ENCODE assay signal across 9 cellular contexts in the genomic region with DNA sequence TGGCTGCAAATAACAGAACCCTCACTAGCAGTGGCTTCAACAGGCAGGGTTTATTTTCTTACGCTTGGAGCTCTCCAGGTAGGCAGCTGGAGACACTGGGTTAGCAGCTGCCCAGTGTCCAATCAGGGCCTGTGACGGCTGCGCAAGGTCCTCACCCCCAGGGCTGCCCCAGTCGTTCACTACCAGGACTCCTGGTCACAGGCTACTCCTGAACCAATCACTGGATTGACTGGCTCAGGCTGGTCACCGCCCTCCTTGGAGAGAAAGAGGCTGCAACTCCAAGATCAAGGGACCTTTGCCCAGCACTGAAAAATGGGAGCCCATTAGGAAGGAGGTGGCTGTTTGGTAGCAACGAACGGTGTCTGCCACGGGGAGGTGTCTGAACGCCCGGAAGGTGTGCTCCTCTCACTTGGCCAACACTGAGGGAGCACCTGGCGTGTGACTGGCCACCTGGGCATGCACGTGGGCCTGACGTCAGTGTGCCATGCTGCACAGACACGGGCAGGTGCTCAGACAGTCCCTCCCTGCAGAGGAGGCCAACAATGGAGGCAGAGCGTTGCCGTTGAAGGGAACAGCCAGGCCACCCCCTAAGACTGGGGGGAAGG. TPM values are rescaled to one million over a fixed set of nuclear protein-coding genes. Genes with fewer than 3 reads are reported as not detected.
DNase-seq lines count a peak whose midpoint lies in the region; ATAC-seq and TF ChIP-seq lines count a peak whose summit lies in the region.
"Had no signal": no experiment of that assay in that cellular context is flagged by ENCODE, and none has a peak within 500 bp of the region (broad histone marks: within the 10 kb centered on the region; RNA-seq: fewer than 3 reads in every experiment).

No MANE protein-coding gene starts in this region.

- H3K9me3 Mint-ChIP-seq in CD4-positive, CD25-positive, alpha-beta regulatory T cell: no peaks in the 10 kb centered on the region

- peak overlapping the region; percentile 82 for H3K4me3 ChIP-seq in CD4-positive, CD25-positive, alpha-beta regulatory T cell (ENCODE audit: low read depth, low read length)
- H3K4me3 ChIP-seq in left lung: no peak overlapping the region
- H3K4me3 ChIP-seq in MG63: no peak overlapping the region

- peak in 1 of 2 donors; percentile 1 for TF ChIP-seq CTCF in left lung (IDR thresholded peaks at IDR 0.05)

- H3K4me3 Mint-ChIP-seq in CD4-positive, CD25-positive, alpha-beta regulatory T cell: peak overlapping the region in 3 of 4 donors; percentile 91 to 97 (median 91)

- peaks cover 0 to 50% (median 24%) of the 10 kb centered on the region in 4 donors for H3K4me1 Mint-ChIP-seq in CD4-positive, CD25-positive, alpha-beta regulatory T cell

- intact Hi-C loops in left lung (cut with DNase I): no loop called here

- peaks cover 4% of the 10 kb centered on the region for H3K36me3 Mint-ChIP-seq in CD4-positive, CD25-positive, alpha-beta regulatory T cell

- no peaks in the 10 kb centered on the region for H3K27me3 ChIP-seq in CD4-positive, CD25-positive, alpha-beta regulatory T cell (ENCODE audit: control insufficient read depth, insufficient read depth, low read length)
- H3K27me3 ChIP-seq in left lung (no peaks in the 10 kb centered on the region), MG63 (peaks cover 10% of the 10 kb centered on the region)

- H3K27ac ChIP-seq in CD4-positive, CD25-positive, alpha-beta regulatory T cell (ENCODE audit: insufficient read depth, low read length, poor library complexity, severe bottlenecking): peak overlapping the region; percentile 98
- H3K27ac ChIP-seq in left lung: peak overlapping the region in 1 of 2 donors; percentile 43

- TF ChIP-seq EP300 in Ishikawa (IDR thresholded peaks at IDR 0.05; ENCODE audit: borderline replicate concordance): no peak

- ATAC-seq in CD4-positive, CD25-positive, alpha-beta regulatory T cell (ENCODE audit: low read depth in 2 of 2): no peak
- ATAC-seq in left lung: peak; percentile 13

- H3K27ac Mint-ChIP-seq in CD4-positive, CD25-positive, alpha-beta regulatory T cell: peak overlapping the region; percentile 96 to 98 (median 97)

- TF ChIP-seq RAD21 in Ishikawa (IDR thresholded peaks at IDR 0.05; ENCODE audit: low read depth): no peak

- peaks cover 50% of the 10 kb centered on the region for H3K4me1 ChIP-seq in CD4-positive, CD25-positive, alpha-beta regulatory T cell (ENCODE audit: control insufficient read depth, insufficient read depth, low read length, poor library complexity, severe bottlenecking)
- peaks cover 10 to 56% of the 10 kb centered on the region in 2 donors for H3K4me1 ChIP-seq in left lung

- H3K27me3 Mint-ChIP-seq in CD4-positive, CD25-positive, alpha-beta regulatory T cell: no peaks in the 10 kb centered on the region

- no peak for DNase-seq in CD4-positive, CD25-positive, alpha-beta regulatory T cell
- DNase-seq in SHP77 (lab: John Stamatoyannopoulos, UW) (peak; percentile 94 to 96), left lung (peak in 1 of 2 donors; percentile 79), MG63 (no peak), dermis blood vessel endothelial cell (no peak), NOMO-1 treated with dmso at 0.1 percent for 144 hours (lab: John Stamatoyannopoulos, UW; ENCODE audit: unreplicated experiment) (no peak), ecto neural progenitor cell (ENCODE audit: low spot score) (no peak)
- DNase-seq: amniotic stem cell had no signal

- H3K9me3 ChIP-seq in CD4-positive, CD25-positive, alpha-beta regulatory T cell (ENCODE audit: control insufficient read depth in 2 of 2, low read length in 2 of 2): no peaks in the 10 kb centered on the region
- H3K9me3 ChIP-seq in left lung (no peaks in the 10 kb centered on the region), MG63 (no peaks in the 10 kb centered on the region)

- peaks cover 2% of the 10 kb centered on the region for H3K36me3 ChIP-seq in CD4-positive, CD25-positive, alpha-beta regulatory T cell (ENCODE audit: control insufficient read depth, insufficient read depth, low read length)
- peaks cover 0 to 18% of the 10 kb centered on the region in 2 donors for H3K36me3 ChIP-seq in left lung
- no peaks in the 10 kb centered on the region for H3K36me3 ChIP-seq in MG63

TF ChIP-seq in Ishikawa, 13 proteins besides CTCF, POLR2A, EP300 and RAD21:
- TF ChIP-seq FOXM1 (IDR thresholded peaks at IDR 0.05; ENCODE audit: borderline replicate concordance, low read depth) (no peak), MAX (IDR thresholded peaks at IDR 0.05) (peak; percentile 97), YY1 (IDR thresholded peaks at IDR 0.05; ENCODE audit: low read depth) (no peak), NFIC (IDR thresholded peaks at IDR 0.05) (no peak), REST (IDR thresholded peaks at IDR 0.05; ENCODE audit: low read depth) (no peak), USF1 (IDR thresholded peaks at IDR 0.05) (peak; percentile 92)

RNA-seq across cellular contexts. Expression of gene ARSA, which starts 5.1 kb away (rescaled TPM):
- total RNA-seq in CD4-positive, CD25-positive, alpha-beta regulatory T cell: 81.3 TPM
- polyA plus RNA-seq in CD4-positive, CD25-positive, alpha-beta regulatory T cell: 10 to 100 TPM in 3 of 4 donors, 1 to 10 TPM in 1; 8.0 to 11.3 (median 10.5) TPM
- total RNA-seq in left lung (10 to 100 TPM; 46.3 to 58.0 TPM), dermis blood vessel endothelial cell (24.0 and 30.6 TPM in 2 replicates)
- total RNA-seq in MG63 (2014; rRNA removed; shearing (Covaris generic); ENCODE audit: low replicate concordance): 9.8 and 16.0 TPM in 2 replicates

RNA-seq across cellular contexts. Expression of gene MAPK8IP2, which starts 22.2 kb away (rescaled TPM):
- total RNA-seq in CD4-positive, CD25-positive, alpha-beta regulatory T cell: 0.30 TPM
- polyA plus RNA-seq in CD4-positive, CD25-positive, alpha-beta regulatory T cell: not detected
- total RNA-seq in left lung: 1 to 10 TPM; 1.4 to 2.3 TPM
- 2.2 TPM in 1 of 2 replicates, not detected in the other for total RNA-seq in MG63 (2014; rRNA removed; shearing (Covaris generic); ENCODE audit: low replicate concordance)
- total RNA-seq in dermis blood vessel endothelial cell: 0.34 and 0.51 TPM in 2 replicates

RNA-seq across cellular contexts. Expression of gene CHKB, which starts 40.2 kb away (rescaled TPM):
- total RNA-seq in CD4-positive, CD25-positive, alpha-beta regulatory T cell: 162 TPM
- polyA plus RNA-seq in CD4-positive, CD25-positive, alpha-beta regulatory T cell: 10 to 100 TPM; 39.8 to 51.7 (median 43.4) TPM
- total RNA-seq in left lung: 10 to 100 TPM; 67.4 to 75.9 TPM
- 1.3 and 5.5 TPM in 2 replicates for total RNA-seq in MG63 (2014; rRNA removed; shearing (Covaris generic); ENCODE audit: low replicate concordance)
- total RNA-seq in dermis blood vessel endothelial cell: 34.9 and 50.4 TPM in 2 replicates

RNA-seq across cellular contexts. Expression of gene CPT1B, which starts 44.6 kb away (rescaled TPM):
- 71.8 TPM for total RNA-seq in CD4-positive, CD25-positive, alpha-beta regulatory T cell
- polyA plus RNA-seq in CD4-positive, CD25-positive, alpha-beta regulatory T cell: under 1 TPM in 3 of 4 donors, not detected in 1; 0.25 to 0.76 (median 0.27) TPM
- total RNA-seq in left lung: 10 to 100 TPM; 15.3 to 20.0 TPM
- 4.4 and 9.9 TPM in 2 replicates for total RNA-seq in MG63 (2014; rRNA removed; shearing (Covaris generic); ENCODE audit: low replicate concordance)
- total RNA-seq in dermis blood vessel endothelial cell: 7.5 and 16.3 TPM in 2 replicates

RNA-seq across cellular contexts. Expression of gene SHANK3, which starts 49.8 kb away (rescaled TPM):
- total RNA-seq in CD4-positive, CD25-positive, alpha-beta regulatory T cell: 0.67 TPM
- polyA plus RNA-seq in CD4-positive, CD25-positive, alpha-beta regulatory T cell: not detected
- 10 to 100 TPM; 25.1 to 42.9 TPM for total RNA-seq in left lung
- total RNA-seq in MG63 (2014; rRNA removed; shearing (Covaris generic); ENCODE audit: low replicate concordance): 1.3 and 2.6 TPM in 2 replicates
- 33.0 and 42.7 TPM in 2 replicates for total RNA-seq in dermis blood vessel endothelial cell

Comparison
In these comparisons a context has a peak if more than half of its experiments do, and no peak if none do; other contexts are left out.
1. DNase-seq: peak in SHP77 (2 of 2); none in CD4-positive, CD25-positive, alpha-beta regulatory T cell (0 of 3), MG63 (single experiment), dermis blood vessel endothelial cell (single experiment), NOMO-1 treated with dmso at 0.1 percent for 144 hours (single experiment) and ecto neural progenitor cell (single experiment).